Comparison of ENCODE assay signal across 8 cellular contexts in the genomic region with DNA sequence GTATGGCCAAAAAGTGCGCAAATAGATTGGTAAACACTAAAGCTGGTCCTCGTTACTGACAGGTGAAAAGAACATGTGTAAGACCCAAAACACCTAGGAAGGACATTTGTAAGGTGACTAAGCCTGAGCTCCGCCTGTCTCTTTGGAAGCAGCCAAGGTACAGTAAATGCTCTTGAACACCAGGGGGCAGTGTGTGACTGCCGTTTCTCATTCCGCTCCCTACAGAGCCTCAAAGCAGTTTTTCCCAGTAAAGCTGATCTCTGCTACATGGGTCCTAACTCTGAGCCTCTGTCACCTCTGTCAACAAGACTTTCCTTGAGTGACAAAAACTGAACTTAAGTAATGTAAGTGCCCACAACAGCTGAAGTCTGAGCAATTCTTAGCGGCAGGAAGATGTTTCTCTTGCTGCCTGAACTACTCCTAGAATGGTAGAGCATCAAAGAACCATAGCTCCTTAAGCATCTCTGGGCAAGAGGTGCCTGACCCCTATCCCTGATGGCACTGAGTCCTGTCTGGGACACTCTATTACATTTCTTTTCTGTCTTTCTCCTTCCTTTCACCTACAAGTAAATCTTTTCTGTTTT.
DNase-seq lines count a peak whose midpoint lies in the region; ATAC-seq, FAIRE-seq and TF ChIP-seq lines count a peak whose summit lies in the region.

No MANE protein-coding gene starts in this region.

- DNase-seq in ELR (ENCODE audit: low read depth), result peak; percentile 87
- DNase-seq in HTR-8/SVneo (ENCODE audit: insufficient read length, low spot score), result peak; percentile 68
- peak; percentile 61 to 69 for DNase-seq in PC-9
- DNase-seq in frontal cortex (ENCODE audit: low spot score in 2 of 2), result peak; percentile 58 to 68
- DNase-seq in ovary, result peak; percentile 65 to 77 (median 73)
- DNase-seq in aorta, result peak; percentile 71 to 85

- H3K27ac ChIP-seq in PC-9, result no peak overlapping the region
- H3K27ac ChIP-seq in ovary, result no peak overlapping the region
- H3K27ac ChIP-seq in aorta (ENCODE audit: low read depth in 1 of 2, low read length in 2 of 2), result no peak overlapping the region

- WGBS in ovary, 3 donors, result 5 to 15% (median 12%) methylated on average over 6 of the region's 6 CpGs
- 3 to 4% methylated on average over 6 of the region's 6 CpGs for whole genome bisulfite sequencing in aorta, 2 donors

- POLR2A ChIA-PET in PC-9 (lab: Charles Lee; ENCODE audit: unreplicated experiment), result interaction anchor here (0.5 kb wide), 1 partner anchor 15 kb away, joined by 3 read pairs; no protein-coding TSS in a partner anchor

- H3K9me3 ChIP-seq in PC-9 (ENCODE audit: insufficient read depth, low read depth) (no peaks in the 10 kb centered on the region), ovary (no peaks in the 10 kb centered on the region), aorta (ENCODE audit: control insufficient read depth, low read length) (no peaks in the 10 kb centered on the region)

- no peak for TF ChIP-seq POLR2A in ovary (IDR thresholded peaks at IDR 0.05)

- H3K4me3 ChIP-seq in PC-9, result no peak overlapping the region
- H3K4me3 ChIP-seq in ovary, result no peak overlapping the region
- H3K4me3 ChIP-seq in aorta (ENCODE audit: low read length in 2 of 2), result no peak overlapping the region

- H3K36me3 ChIP-seq in PC-9 (ENCODE audit: low read depth), result no peaks in the 10 kb centered on the region
- no peaks in the 10 kb centered on the region for H3K36me3 ChIP-seq in ovary
- no peaks in the 10 kb centered on the region for H3K36me3 ChIP-seq in aorta (ENCODE audit: control insufficient read depth in 1 of 2, insufficient read depth in 2 of 2, low read length in 1 of 2)

- no peaks in the 10 kb centered on the region for H3K79me2 ChIP-seq in PC-9 (ENCODE audit: low read depth)

- H3K4me3 Mint-ChIP-seq in activated T-helper 17 cell treated with anti-CD3 and anti-CD28 coated beads, Interleukin-2, amount 50 U/mL, for 72 hours, result no peak overlapping the region

- H3K4me2 ChIP-seq in PC-9, result no peak overlapping the region

- H3K27ac Mint-ChIP-seq in activated T-helper 17 cell treated with anti-CD3 and anti-CD28 coated beads, Interleukin-2, amount 50 U/mL, for 72 hours, result no peak overlapping the region

- no peaks in the 10 kb centered on the region for H3F3A ChIP-seq in PC-9 (ENCODE audit: insufficient read depth, low read depth)

- H4K20me1 ChIP-seq in PC-9 (ENCODE audit: insufficient read depth), result no peaks in the 10 kb centered on the region

- BruUV-seq in PC-9 (replicated peaks; lab: Mats Ljungman, UMichigan), result no TSS peak

- no peaks in the 10 kb centered on the region for H3K9me3 Mint-ChIP-seq in activated T-helper 17 cell treated with anti-CD3 and anti-CD28 coated beads, Interleukin-2, amount 50 U/mL, for 72 hours

- CTCF ChIA-PET in PC-9 (lab: Charles Lee), result interaction anchor here (0.6 to 1.2 kb wide), 8 partner anchors 14 to 1492 kb away, joined by 3 to 5 read pairs (median 4); no protein-coding TSS in a partner anchor

- TF ChIP-seq EP300 in ovary (IDR thresholded peaks at IDR 0.05), result no peak

- peaks cover 3% of the 10 kb centered on the region for H3K4me1 Mint-ChIP-seq in activated T-helper 17 cell treated with anti-CD3 and anti-CD28 coated beads, Interleukin-2, amount 50 U/mL, for 72 hours

- H3K36me3 Mint-ChIP-seq in activated T-helper 17 cell treated with anti-CD3 and anti-CD28 coated beads, Interleukin-2, amount 50 U/mL, for 72 hours (ENCODE audit: low read depth), result no peaks in the 10 kb centered on the region

- H3K9me2 ChIP-seq in PC-9 (ENCODE audit: insufficient read depth), result no peaks in the 10 kb centered on the region

- no peaks in the 10 kb centered on the region for H3K4me1 ChIP-seq in PC-9 (replicated peaks; ENCODE audit: insufficient read depth)
- H3K4me1 ChIP-seq in ovary (ENCODE audit: insufficient read depth), result no peaks in the 10 kb centered on the region
- H3K4me1 ChIP-seq in aorta (ENCODE audit: control insufficient read depth in 1 of 2, insufficient read depth in 2 of 2, low read length in 2 of 2), result no peaks in the 10 kb centered on the region

- peak; percentile 81 for ATAC-seq in GM21529 (IDR thresholded peaks at IDR 0.05; ENCODE audit: unreplicated experiment)
- ATAC-seq in activated T-helper 17 cell treated with anti-CD3 and anti-CD28 coated beads, Interleukin-2, amount 50 U/mL, for 72 hours (replicated peaks), result peak; percentile 80
- peak; percentile 89 for ATAC-seq in aorta (ENCODE audit: low FRiP score)

- H2AFZ ChIP-seq in PC-9, result no peak overlapping the region

- peak; percentile 40 for FAIRE-seq in HTR-8/SVneo (lab: Jason Lieb, UNC)
- peak; percentile 21 for FAIRE-seq in frontal cortex (lab: Jason Lieb, UNC)

- TF ChIP-seq CTCF in PC-9 (conservative IDR thresholded peaks at IDR 0.05), result peak; percentile 96
- peak; percentile 74 to 89 (median 76) for TF ChIP-seq CTCF in ovary (IDR thresholded peaks at IDR 0.05)

- H3K27me3 ChIP-seq in PC-9 (ENCODE audit: insufficient read depth, low read depth), result peaks cover 23% of the 10 kb centered on the region
- no peaks in the 10 kb centered on the region for H3K27me3 ChIP-seq in ovary
- no peaks in the 10 kb centered on the region for H3K27me3 ChIP-seq in aorta (ENCODE audit: control insufficient read depth in 1 of 2, insufficient read depth in 2 of 2, low read length in 1 of 2)

- intact Hi-C loops in PC-9 (cut with micrococcal nuclease; ENCODE audit: unreplicated experiment) (loop anchor here (5.0 kb wide), 4 partner anchors 901 to 1896 kb away; no protein-coding TSS in a partner anchor), ovary (cut with DNase I) (loop anchor here in 1 of 4 donors (5.0 kb wide), 2 partner anchors 41 to 296 kb away; partner anchors contain the start of gene GLI3), aorta (cut with DNase I) (loop anchor here (5.0 to 10.0 kb wide), 2 partner anchors 754 to 891 kb away; no protein-coding TSS in a partner anchor)

- H3K27me3 Mint-ChIP-seq in activated T-helper 17 cell treated with anti-CD3 and anti-CD28 coated beads, Interleukin-2, amount 50 U/mL, for 72 hours, result peaks cover 20% of the 10 kb centered on the region
